Comparison of ENCODE assay signal across 1 cellular context in genomic region chr7:112423987-112424386, GRCh38.
TF ChIP-seq lines count a peak whose summit lies in the region.

No MANE protein-coding gene starts in this region.

TF ChIP-seq in IMR-90, 13 proteins besides CTCF, POLR2A, EP300 and RAD21:
- TF ChIP-seq USF2 (IDR thresholded peaks at IDR 0.05; ENCODE audit: low read depth, low read length), result no peak
- TF ChIP-seq RCOR1 (IDR thresholded peaks at IDR 0.05; ENCODE audit: insufficient replicate concordance, low read length), result no peak
- no peak for TF ChIP-seq ELK1 (IDR thresholded peaks at IDR 0.05; ENCODE audit: borderline replicate concordance, low read depth, low read length)
- TF ChIP-seq BHLHE40 (IDR thresholded peaks at IDR 0.05; ENCODE audit: low read depth, low read length), result no peak
- TF ChIP-seq NFE2L2 (IDR thresholded peaks at IDR 0.05; ENCODE audit: low read depth, low read length), result no peak
- TF ChIP-seq MAZ (IDR thresholded peaks at IDR 0.05; ENCODE audit: borderline replicate concordance, low read depth, low read length), result no peak
- TF ChIP-seq FOS (IDR thresholded peaks at IDR 0.05; ENCODE audit: low read depth, low read length), result no peak
- TF ChIP-seq RFX5 (IDR thresholded peaks at IDR 0.05; ENCODE audit: low read depth, low read length), result no peak
